9 cellular contexts compared by ENCODE assay signal in genomic region chr9:91100878-91101450, GRCh38.
DNase-seq lines count a peak whose midpoint lies in the region; ATAC-seq, FAIRE-seq and TF ChIP-seq lines count a peak whose summit lies in the region.
"Had no signal": no experiment of that assay in that cellular context is flagged by ENCODE, and none has a peak within 500 bp of the region (broad histone marks: within the 10 kb centered on the region; RNA-seq: fewer than 3 reads in every experiment).

No MANE protein-coding gene starts in this region.

- no peak for ATAC-seq in activated naive CD8-positive, alpha-beta T cell treated with anti-CD3 and anti-CD28 coated beads, Interleukin-2, amount 10 ng/mL, durations not matched to agents 7 days and 5 days (ENCODE audit: low read depth)

- peak overlapping the region in 4 of 5 donors; percentile 32 to 78 (median 58) for H3K27ac ChIP-seq in stomach
- H3K27ac ChIP-seq: 22Rv1 had no signal

- intact Hi-C loops in stomach (cut with DNase I; ENCODE audit: low total_unique reads), result no loop called here

- TF ChIP-seq POLR2A in stomach (IDR thresholded peaks at IDR 0.05), result no peak
- TF ChIP-seq POLR2A in H54 (IDR thresholded peaks at IDR 0.05; ENCODE audit: low read depth, low read length), result no peak

- no peak for TF ChIP-seq EP300 in stomach (IDR thresholded peaks at IDR 0.05)

- H3K27me3 Mint-ChIP-seq in activated naive CD8-positive, alpha-beta T cell treated with anti-CD3 and anti-CD28 coated beads, Interleukin-2, amount 10 ng/mL, durations not matched to agents 7 days and 5 days, result no peaks in the 10 kb centered on the region

- peaks cover 49% of the 10 kb centered on the region for H3K4me1 Mint-ChIP-seq in activated naive CD8-positive, alpha-beta T cell treated with anti-CD3 and anti-CD28 coated beads, Interleukin-2, amount 10 ng/mL, durations not matched to agents 7 days and 5 days

- WGBS in stomach, 5 donors, result 59 to 80% (median 67%) methylated on average over 3 to 6 of the region's 6 CpGs

- peaks cover 14 to 31% (median 18%) of the 10 kb centered on the region in 4 donors for H3K4me1 ChIP-seq in stomach

- TF ChIP-seq CTCF in stomach (IDR thresholded peaks at IDR 0.05), result no peak

- FAIRE-seq in RCC 7860 (lab: Jason Lieb, UNC), result no peak
- FAIRE-seq in H54 (lab: Jason Lieb, UNC), result no peak

- H3K4me3 Mint-ChIP-seq in activated naive CD8-positive, alpha-beta T cell treated with anti-CD3 and anti-CD28 coated beads, Interleukin-2, amount 10 ng/mL, durations not matched to agents 7 days and 5 days, result peak overlapping the region; percentile 80

- POLR2A ChIA-PET in activated naive CD8-positive, alpha-beta T cell treated with anti-CD3 and anti-CD28 coated beads, Interleukin-2, amount 10 ng/mL, durations not matched to agents 7 days and 5 days (lab: Charles Lee), result interaction anchor here (0.7 to 5.2 kb wide), 15 partner anchors 8 to 324 kb away, joined by 3 to 38 read pairs (median 7); partner anchors contain the start of gene NFIL3

- peak; percentile 30 for DNase-seq in DMS 273 (lab: John Stamatoyannopoulos, UW; ENCODE audit: unreplicated experiment)
- DNase-seq in DMS 273 treated with DMSO at 0.1 percent for 48 hours (lab: John Stamatoyannopoulos, UW), result no peak
- DNase-seq in activated naive CD8-positive, alpha-beta T cell treated with anti-CD3 and anti-CD28 coated beads, Interleukin-2, amount 10 ng/mL, durations not matched to agents 7 days and 5 days, result no peak
- DNase-seq in iPS-NIHi7 (ENCODE audit: extremely low spot score), result peak; percentile 6
- DNase-seq in stomach, result no peak
- DNase-seq in RCC 7860 (ENCODE audit: low spot score), result no peak
- no peak for DNase-seq in NCI-H2227 (lab: John Stamatoyannopoulos, UW; ENCODE audit: unreplicated experiment)
- DNase-seq in H54 (ENCODE audit: insufficient read length, low spot score), result no peak

- H3K27me3 ChIP-seq in stomach, result no peaks in the 10 kb centered on the region

- peaks cover 11% of the 10 kb centered on the region for H3K36me3 Mint-ChIP-seq in activated naive CD8-positive, alpha-beta T cell treated with anti-CD3 and anti-CD28 coated beads, Interleukin-2, amount 10 ng/mL, durations not matched to agents 7 days and 5 days

- no peaks in the 10 kb centered on the region for H3K36me3 ChIP-seq in stomach

- no peaks in the 10 kb centered on the region for H3K9me3 ChIP-seq in stomach

- no peaks in the 10 kb centered on the region for H3K9me3 Mint-ChIP-seq in activated naive CD8-positive, alpha-beta T cell treated with anti-CD3 and anti-CD28 coated beads, Interleukin-2, amount 10 ng/mL, durations not matched to agents 7 days and 5 days

- peak overlapping the region; percentile 91 for H3K27ac Mint-ChIP-seq in activated naive CD8-positive, alpha-beta T cell treated with anti-CD3 and anti-CD28 coated beads, Interleukin-2, amount 10 ng/mL, durations not matched to agents 7 days and 5 days

- H3K4me3 ChIP-seq in stomach, result no peak overlapping the region

Comparison
In these comparisons a context has a peak if more than half of its experiments do, and no peak if none do; other contexts are left out.
1. DNase-seq: peak in DMS 273 (single experiment) and iPS-NIHi7 (single experiment); none in DMS 273 treated with DMSO at 0.1 percent for 48 hours (single experiment), activated naive CD8-positive, alpha-beta T cell treated with anti-CD3 and anti-CD28 coated beads, Interleukin-2, amount 10 ng/mL, durations not matched to agents 7 days and 5 days (single experiment), stomach (single experiment), RCC 7860 (single experiment), NCI-H2227 (single experiment) and H54 (single experiment).